In the genomic region with DNA sequence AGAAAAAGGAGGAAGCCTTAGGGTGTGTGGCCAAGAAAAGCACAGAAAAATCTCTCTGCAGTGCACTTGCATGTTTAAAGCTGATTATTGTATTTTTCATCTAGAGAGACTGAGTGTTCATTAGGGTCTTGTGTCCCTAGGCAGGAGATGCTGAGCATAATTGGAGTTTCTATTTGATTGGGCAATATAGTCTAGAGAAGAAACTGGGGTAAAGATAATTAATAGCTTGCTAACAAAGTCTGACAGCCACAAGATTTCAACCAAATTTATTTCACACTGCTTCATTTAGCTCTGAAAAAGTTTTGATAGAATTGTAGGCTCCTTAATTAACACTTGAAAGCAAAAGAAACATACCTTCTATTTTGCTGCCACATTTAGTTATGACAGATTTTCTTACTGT, we compare ENCODE assay signal across 11 cellular contexts. TPM values are rescaled to one million over a fixed set of nuclear protein-coding genes. Genes with fewer than 3 reads are reported as not detected.
DNase-seq lines count a peak whose midpoint lies in the region; ATAC-seq and TF ChIP-seq lines count a peak whose summit lies in the region.
"Had no signal": no experiment of that assay in that cellular context is flagged by ENCODE, and none has a peak within 500 bp of the region (broad histone marks: within the 10 kb centered on the region; RNA-seq: fewer than 3 reads in every experiment).

No MANE protein-coding gene starts in this region.

- TF ChIP-seq CTCF in PC-3 (conservative IDR thresholded peaks at IDR 0.05; ENCODE audit: low read depth, low read length) (no peak), brain microvascular endothelial cell (IDR thresholded peaks at IDR 0.05; ENCODE audit: low read depth, low read length, missing control alignments) (no peak)

- no peaks in the 10 kb centered on the region for H4K20me1 ChIP-seq in PC-3 (ENCODE audit: low read length)

- no peak for ATAC-seq in PC-3
- ATAC-seq in HG03457 (IDR thresholded peaks at IDR 0.05; ENCODE audit: unreplicated experiment), result no peak

- no peaks in the 10 kb centered on the region for H3K9me3 ChIP-seq in PC-3 (ENCODE audit: low read length)
- H3K9me3 ChIP-seq in mesodermal cell (ENCODE audit: control insufficient read depth, low read length), result no peaks in the 10 kb centered on the region
- H3K9me3 ChIP-seq in skeletal muscle tissue (ENCODE audit: control insufficient read depth in 3 of 3, low read length in 3 of 3), result no peaks in the 10 kb centered on the region

- H3K27me3 ChIP-seq in PC-3 (ENCODE audit: low read length) (no peaks in the 10 kb centered on the region), skeletal muscle tissue (ENCODE audit: control insufficient read depth in 3 of 3, insufficient read depth in 3 of 3, low read length in 3 of 3) (no peaks in the 10 kb centered on the region), brain microvascular endothelial cell (replicated peaks) (no peaks in the 10 kb centered on the region)

- H2AFZ ChIP-seq in PC-3 (ENCODE audit: low read length), result no peak overlapping the region

- H3K9me2 ChIP-seq in PC-3 (replicated peaks; ENCODE audit: low read length), result no peaks in the 10 kb centered on the region

- CTCF ChIA-PET in PC-3 (lab: Charles Lee), result interaction anchor here (0.6 kb wide), 1 partner anchor 592 kb away, joined by 4 read pairs; no protein-coding TSS in a partner anchor

- no peaks in the 10 kb centered on the region for H3F3A ChIP-seq in PC-3 (ENCODE audit: low read length, unreplicated experiment)

- in situ Hi-C loops in brain microvascular endothelial cell (cut with HindIII; ENCODE audit: low pct_ligation_motif_present, low sequenced_read_pairs), result no loop called here

- H3K9ac ChIP-seq in PC-3 (ENCODE audit: low read length) (no peak overlapping the region), skeletal muscle tissue (ENCODE audit: low read depth in 1 of 3, low read length in 3 of 3) (peak overlapping the region in 2 of 3 donors; percentile 23 to 46)

- intact Hi-C loops in PC-3 (cut with micrococcal nuclease), result loop anchor here (2.0 to 5.0 kb wide), 3 partner anchors 92 to 902 kb away; no protein-coding TSS in a partner anchor

- POLR2A ChIA-PET in PC-3 (lab: Charles Lee; ENCODE audit: unreplicated experiment), result interaction anchor here (0.7 kb wide), 1 partner anchor 13 kb away, joined by 12 read pairs; no protein-coding TSS in a partner anchor

- H3K4me2 ChIP-seq in PC-3 (ENCODE audit: low read length), result peak overlapping the region; percentile 52

- H3K4me3 ChIP-seq in PC-3 (ENCODE audit: low read length) (peak overlapping the region; percentile 30; the same call in 1 of the 2 replicates), mesodermal cell (ENCODE audit: extremely low read depth, insufficient read depth, low read length, poor library complexity, severe bottlenecking) (peak overlapping the region; percentile 56), skeletal muscle tissue (ENCODE audit: low read length in 3 of 3) (peak overlapping the region in 2 of 3 donors; percentile 1 to 38), brain microvascular endothelial cell (ENCODE audit: low read depth, low read length) (no peak overlapping the region)

- H3K27ac ChIP-seq in PC-3 (ENCODE audit: low read length), result no peak overlapping the region
- peak overlapping the region; percentile 64 for H3K27ac ChIP-seq in epithelial cell of prostate
- H3K27ac ChIP-seq in mesodermal cell (ENCODE audit: low read depth, low read length, severe bottlenecking), result no peak overlapping the region
- H3K27ac ChIP-seq in skeletal muscle tissue (ENCODE audit: low read depth, low read length), result no peak overlapping the region
- no peak overlapping the region for H3K27ac ChIP-seq in brain microvascular endothelial cell

- H3K4me1 ChIP-seq in PC-3 (ENCODE audit: insufficient read depth, low read length) (peaks cover 15% of the 10 kb centered on the region), mesodermal cell (ENCODE audit: control insufficient read depth, insufficient read depth, low read length, poor library complexity, severe bottlenecking) (peaks cover 5% of the 10 kb centered on the region), skeletal muscle tissue (ENCODE audit: control insufficient read depth in 3 of 3, insufficient read depth in 3 of 3, low read length in 3 of 3) (peaks cover 0 to 12% (median 5%) of the 10 kb centered on the region in 3 donors)

- peaks cover 3% of the 10 kb centered on the region; the same call in 1 of the 2 replicates for H3K79me2 ChIP-seq in PC-3 (ENCODE audit: low read length)

- DNase-seq in PC-3 (no peak), epithelial cell of prostate (ENCODE audit: low read depth, low spot score) (no peak), NCI-H2227 treated with DMSO at 0.1 percent for 48 hours (lab: John Stamatoyannopoulos, UW) (no peak), MV-4-11 (lab: John Stamatoyannopoulos, UW) (no peak), brain microvascular endothelial cell (no peak)
- DNase-seq: activated CD4-positive, CD25-positive, alpha-beta regulatory T cell treated with anti-CD3 and anti-CD28 coated beads, Interleukin-2, amount 50 U/mL, for 72 hours; central memory CD4-positive, alpha-beta T cell had no signal

- H3K36me3 ChIP-seq in PC-3 (ENCODE audit: low read depth, low read length), result no peaks in the 10 kb centered on the region
- peaks cover 6% of the 10 kb centered on the region for H3K36me3 ChIP-seq in mesodermal cell (ENCODE audit: control insufficient read depth, insufficient read depth, low read length)
- no peaks in the 10 kb centered on the region for H3K36me3 ChIP-seq in skeletal muscle tissue (ENCODE audit: control insufficient read depth in 3 of 3, insufficient read depth in 3 of 3, low read length in 3 of 3)
- H3K36me3 ChIP-seq in brain microvascular endothelial cell (replicated peaks), result no peaks in the 10 kb centered on the region

- no TSS peak for BruUV-seq in PC-3 (replicated peaks; lab: Mats Ljungman, UMichigan)

RNA-seq across cellular contexts. Expression of gene FLRT3, which starts 2.3 kb away (rescaled TPM):
- total RNA-seq in PC-3 (2014; rRNA removed) (2.6 and 2.8 TPM in 2 replicates), skeletal muscle tissue (9.4 TPM)
- 36.2 TPM for polyA plus RNA-seq in mesodermal cell (2013, experiment 1 of 2)
- 40.7 TPM for polyA plus RNA-seq in mesodermal cell (2013, experiment 2 of 2)
- polyA plus RNA-seq: CD14-positive monocyte had no signal
